21 cellular contexts compared by ENCODE assay signal in the genomic region with DNA sequence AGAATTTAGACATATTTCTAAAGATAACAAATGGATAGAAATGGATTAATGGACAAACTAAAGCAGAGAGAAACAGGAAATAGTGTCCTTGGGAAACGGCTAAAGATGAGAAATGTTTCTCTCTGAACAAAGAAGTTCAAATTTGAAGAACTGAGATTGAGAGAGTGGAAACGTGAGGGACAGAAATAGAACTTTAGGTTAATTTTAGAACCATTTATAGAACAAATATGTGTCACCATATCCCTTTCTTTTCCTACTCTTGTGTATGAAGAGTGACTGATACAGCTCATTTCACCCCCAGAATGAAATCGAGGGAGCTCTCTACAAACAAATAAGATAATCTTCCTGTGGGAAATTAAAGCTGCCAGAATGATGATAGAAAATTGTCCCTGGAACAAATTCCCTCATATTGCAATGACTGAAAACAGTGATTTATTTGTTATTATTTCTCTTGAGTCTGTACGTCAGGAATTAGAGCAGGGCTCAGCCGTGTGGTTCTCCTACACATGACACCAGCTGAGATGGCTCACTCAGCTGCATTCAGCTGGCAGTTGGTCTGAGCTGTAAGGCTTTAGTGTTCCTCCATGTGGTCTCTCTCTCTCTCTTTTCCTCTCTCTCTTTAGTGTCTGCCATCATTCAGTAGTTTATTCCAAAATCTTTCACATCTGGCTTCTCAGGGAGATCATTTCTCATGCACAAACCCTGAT. TPM values are rescaled to one million over a fixed set of nuclear protein-coding genes. Genes with fewer than 3 reads are reported as not detected.
DNase-seq lines count a peak whose midpoint lies in the region; ATAC-seq and TF ChIP-seq lines count a peak whose summit lies in the region.
"Had no signal": no experiment of that assay in that cellular context is flagged by ENCODE, and none has a peak within 500 bp of the region (broad histone marks: within the 10 kb centered on the region; RNA-seq: fewer than 3 reads in every experiment).

No MANE protein-coding gene starts in this region.

- H3K9me3 ChIP-seq in endodermal cell (ENCODE audit: control insufficient read depth, low read length) (peaks cover 4% of the 10 kb centered on the region), spleen (peaks cover 0 to 12% (median 0%) of the 10 kb centered on the region in 8 donors)
- H3K9me3 ChIP-seq: Caco-2 had no signal

- peak overlapping the region; percentile 50 for H3K4me3 ChIP-seq in endodermal cell (ENCODE audit: low read length)
- no peak overlapping the region for H3K4me3 ChIP-seq in spleen
- H3K4me3 ChIP-seq: dorsolateral prefrontal cortex had no signal

- H3K9me3 Mint-ChIP-seq in endodermal cell, result no peaks in the 10 kb centered on the region

- DNase-seq in endodermal cell (no peak), spleen (no peak), NCI-H146 (lab: John Stamatoyannopoulos, UW) (no peak)
- DNase-seq in activated CD4-positive, alpha-beta T cell treated with anti-CD3 and anti-CD28 coated beads, Interleukin-2, amount 50 U/mL, for 48 hours, result no peak
- DNase-seq: activated CD4-positive, alpha-beta T cell treated with anti-CD3 and anti-CD28 coated beads for 48 hours; activated CD8-positive, alpha-beta memory T cell treated with anti-CD3 and anti-CD28 coated beads, Interleukin-2, amount 50 U/mL, for 48 hours; activated gamma-delta T cell; amniotic stem cell; Caco-2; dorsolateral prefrontal cortex; left cardiac atrium; NCI-H1436; NCI-H2227 treated with DMSO at 0.1 percent for 48 hours had no signal

- H3K36me3 ChIP-seq in endodermal cell (ENCODE audit: control insufficient read depth, insufficient read depth, low read length) (no peaks in the 10 kb centered on the region), spleen (no peaks in the 10 kb centered on the region)

- H3K27me3 ChIP-seq in endodermal cell (ENCODE audit: control insufficient read depth, insufficient read depth, low read length, poor library complexity, severe bottlenecking) (no peaks in the 10 kb centered on the region), spleen (replicated peaks in 1 of 7) (no peaks in the 10 kb centered on the region)
- H3K27me3 ChIP-seq: dorsolateral prefrontal cortex had no signal

- TF ChIP-seq POLR2A in spleen (IDR thresholded peaks at IDR 0.05), result no peak

- H3K9ac ChIP-seq in endodermal cell (ENCODE audit: extremely low read depth, low read length, poor library complexity, severe bottlenecking), result no peak overlapping the region

- no peaks in the 10 kb centered on the region for H3K27me3 Mint-ChIP-seq in endodermal cell (ENCODE audit: insufficient read depth)

- no peak for TF ChIP-seq CTCF in endodermal cell (conservative IDR thresholded peaks at IDR 0.05)
- TF ChIP-seq CTCF in spleen (IDR thresholded peaks at IDR 0.05 in 8 of 11, conservative IDR thresholded peaks at IDR 0.05 in 3 of 11), result no peak

- peaks cover 4% of the 10 kb centered on the region for H3K4me1 Mint-ChIP-seq in endodermal cell

- H3K4me3 Mint-ChIP-seq in endodermal cell, result no peak overlapping the region
- H3K4me3 Mint-ChIP-seq: neural crest cell had no signal

- no peak overlapping the region for H3K27ac ChIP-seq in endodermal cell (ENCODE audit: low read depth, low read length)
- no peak overlapping the region for H3K27ac ChIP-seq in spleen
- H3K27ac ChIP-seq: dorsolateral prefrontal cortex, RWPE1 had no signal

- intact Hi-C loops in spleen (cut with DNase I; ENCODE audit: low total_unique reads), result no loop called here

- 90 to 94% methylated on average over 2 to 5 of the region's 5 CpGs for WGBS in endodermal cell (ENCODE audit: insufficient coverage in 1 of 2, insufficient read length in 1 of 2), 2 experiments
- WGBS in spleen, 5 donors, result 36 to 51% (median 42%) methylated on average over 5 of the region's 5 CpGs

- no peaks in the 10 kb centered on the region for H3K36me3 Mint-ChIP-seq in endodermal cell (ENCODE audit: low read depth)

- peak; percentile 77 for ATAC-seq in GM18868 (IDR thresholded peaks at IDR 0.05; ENCODE audit: unreplicated experiment)
- ATAC-seq in GM21723 (IDR thresholded peaks at IDR 0.05; ENCODE audit: unreplicated experiment), result peak; percentile 71
- ATAC-seq in HG03159 (IDR thresholded peaks at IDR 0.05; ENCODE audit: unreplicated experiment), result peak; percentile 72
- no peak for ATAC-seq in GM21737 (IDR thresholded peaks at IDR 0.05; ENCODE audit: unreplicated experiment)
- ATAC-seq: left cardiac atrium had no signal

- H3K27ac Mint-ChIP-seq in endodermal cell, result no peak overlapping the region

- no peaks in the 10 kb centered on the region for H3K4me1 ChIP-seq in endodermal cell (ENCODE audit: control insufficient read depth, insufficient read depth, low read length)
- no peaks in the 10 kb centered on the region for H3K4me1 ChIP-seq in spleen
- H3K4me1 ChIP-seq: Caco-2 had no signal

RNA-seq across cellular contexts. Expression of gene ARPP21, which starts 46.6 kb away (rescaled TPM):
- total RNA-seq in endodermal cell (not detected), spleen (under 1 TPM in 1 of 7 donors, not detected in 6; 0.39 TPM)
- 1.00 TPM for polyA plus RNA-seq in endodermal cell (2013, experiment 1 of 2)
- 0.79 TPM for polyA plus RNA-seq in endodermal cell (2013, experiment 2 of 2)
- polyA plus RNA-seq in spleen, result under 1 TPM in 2 of 3 donors, not detected in 1; 0.07 to 0.12 TPM
- total RNA-seq: Caco-2, cardiac septum, glomerular endothelial cell, left cardiac atrium had no signal
